In genomic region chr13:95137096-95137495, GRCh38 we compare ENCODE assay signal across 10 cellular contexts.
A peak's percentile ranks its signal among the peaks of the same experiment; 100 is the strongest.
DNase-seq lines count a peak whose midpoint lies in the region; ATAC-seq and TF ChIP-seq lines count a peak whose summit lies in the region.
"Had no signal": no experiment of that assay in that cellular context is flagged by ENCODE, and none has a peak within 500 bp of the region (broad histone marks: within the 10 kb centered on the region; RNA-seq: fewer than 3 reads in every experiment).

No MANE protein-coding gene starts in this region.

- peaks cover 2% of the 10 kb centered on the region for H3K4me1 Mint-ChIP-seq in activated CD4-positive, alpha-beta T cell treated with anti-CD3 and anti-CD28 coated beads for 36 hours
- peaks cover 10% of the 10 kb centered on the region for H3K4me1 Mint-ChIP-seq in progenitor cell of endocrine pancreas (ENCODE audit: low read depth)
- H3K4me1 Mint-ChIP-seq: activated naive CD4-positive, alpha-beta T cell treated with anti-CD3 and anti-CD28 coated beads, Interleukin-2, amount 50 U/mL, for 24 hours had no signal

- intact Hi-C loops in activated CD4-positive, alpha-beta T cell treated with anti-CD3 and anti-CD28 coated beads for 36 hours (cut with DNase I, micrococcal nuclease), result no loop called here

- H3K9me3 Mint-ChIP-seq in activated CD4-positive, alpha-beta T cell treated with anti-CD3 and anti-CD28 coated beads for 36 hours (ENCODE audit: low read depth), result no peaks in the 10 kb centered on the region
- H3K9me3 Mint-ChIP-seq in progenitor cell of endocrine pancreas (ENCODE audit: low read depth), result peaks cover 5% of the 10 kb centered on the region
- H3K9me3 Mint-ChIP-seq: activated naive CD4-positive, alpha-beta T cell treated with anti-CD3 and anti-CD28 coated beads, Interleukin-2, amount 50 U/mL, for 24 hours had no signal

- peak; percentile 84 for ATAC-seq in activated CD4-positive, alpha-beta T cell treated with anti-CD3 and anti-CD28 coated beads for 36 hours
- ATAC-seq in HG02840 (IDR thresholded peaks at IDR 0.05; ENCODE audit: low FRiP score, unreplicated experiment), result peak; percentile 63
- ATAC-seq: A549 had no signal

- TF ChIP-seq CTCF in progenitor cell of endocrine pancreas (IDR thresholded peaks at IDR 0.05; ENCODE audit: unreplicated experiment), result no peak

- CTCF ChIA-PET in activated CD4-positive, alpha-beta T cell treated with anti-CD3 and anti-CD28 coated beads for 36 hours (lab: Charles Lee), result interaction anchor here (0.7 to 0.9 kb wide), 2 partner anchors 18 to 718 kb away, joined by 3 read pairs; no protein-coding TSS in a partner anchor

- peaks cover 39% of the 10 kb centered on the region for H3K36me3 Mint-ChIP-seq in activated CD4-positive, alpha-beta T cell treated with anti-CD3 and anti-CD28 coated beads for 36 hours (ENCODE audit: low read depth)
- peaks cover 5% of the 10 kb centered on the region for H3K36me3 Mint-ChIP-seq in progenitor cell of endocrine pancreas (ENCODE audit: insufficient read depth)

- no peak overlapping the region for H3K27ac Mint-ChIP-seq in activated CD4-positive, alpha-beta T cell treated with anti-CD3 and anti-CD28 coated beads for 36 hours
- H3K27ac Mint-ChIP-seq in progenitor cell of endocrine pancreas, result peak overlapping the region; percentile 8
- H3K27ac Mint-ChIP-seq: activated naive CD4-positive, alpha-beta T cell treated with anti-CD3 and anti-CD28 coated beads, Interleukin-2, amount 50 U/mL, for 24 hours had no signal

- POLR2A ChIA-PET in activated CD4-positive, alpha-beta T cell treated with anti-CD3 and anti-CD28 coated beads for 36 hours (lab: Charles Lee), result no interaction called here

- peak; percentile 19 for DNase-seq in activated CD4-positive, alpha-beta T cell treated with anti-CD3 and anti-CD28 coated beads for 36 hours
- no peak for DNase-seq in activated CD4-positive, alpha-beta T cell treated with anti-CD3 and anti-CD28 coated beads, Interleukin-2, amount 50 U/mL, for 48 hours
- DNase-seq in NOMO-1 treated with dmso at 0.1 percent for 144 hours (lab: John Stamatoyannopoulos, UW; ENCODE audit: unreplicated experiment) (peak; percentile 15), progenitor cell of endocrine pancreas (ENCODE audit: low spot score, unreplicated experiment) (no peak), NCI-H446 (lab: John Stamatoyannopoulos, UW) (no peak), OCI-M2 (lab: John Stamatoyannopoulos, UW; ENCODE audit: unreplicated experiment) (no peak), NCI-H128 (lab: John Stamatoyannopoulos, UW; ENCODE audit: unreplicated experiment) (no peak)

- no peak overlapping the region for H3K4me3 Mint-ChIP-seq in activated CD4-positive, alpha-beta T cell treated with anti-CD3 and anti-CD28 coated beads for 36 hours
- H3K4me3 Mint-ChIP-seq in progenitor cell of endocrine pancreas (ENCODE audit: low read depth), result no peak overlapping the region
- H3K4me3 Mint-ChIP-seq: activated naive CD4-positive, alpha-beta T cell treated with anti-CD3 and anti-CD28 coated beads, Interleukin-2, amount 50 U/mL, for 24 hours had no signal

- H3K27me3 Mint-ChIP-seq in activated CD4-positive, alpha-beta T cell treated with anti-CD3 and anti-CD28 coated beads for 36 hours, result no peaks in the 10 kb centered on the region
- no peaks in the 10 kb centered on the region for H3K27me3 Mint-ChIP-seq in progenitor cell of endocrine pancreas
- H3K27me3 Mint-ChIP-seq: activated naive CD4-positive, alpha-beta T cell treated with anti-CD3 and anti-CD28 coated beads, Interleukin-2, amount 50 U/mL, for 24 hours had no signal

Comparison
In these comparisons a context has a peak if more than half of its experiments do, and no peak if none do; other contexts are left out.
1. DNase-seq: peak in activated CD4-positive, alpha-beta T cell treated with anti-CD3 and anti-CD28 coated beads for 36 hours (single experiment) and NOMO-1 treated with dmso at 0.1 percent for 144 hours (single experiment); none in activated CD4-positive, alpha-beta T cell treated with anti-CD3 and anti-CD28 coated beads, Interleukin-2, amount 50 U/mL, for 48 hours (0 of 2), progenitor cell of endocrine pancreas (single experiment), NCI-H446 (0 of 2), OCI-M2 (single experiment) and NCI-H128 (single experiment).